11 cellular contexts compared by ENCODE assay signal in genomic region chr7:157692156-157693011, GRCh38.
DNase-seq lines count a peak whose midpoint lies in the region; ATAC-seq and TF ChIP-seq lines count a peak whose summit lies in the region.
"Had no signal": no experiment of that assay in that cellular context is flagged by ENCODE, and none has a peak within 500 bp of the region (broad histone marks: within the 10 kb centered on the region; RNA-seq: fewer than 3 reads in every experiment).

No MANE protein-coding gene starts in this region.

- H3K4me3 ChIP-seq in iPS-20b (ENCODE audit: low read length), result peak overlapping the region; percentile 11; the same call in 1 of the 2 replicates
- H3K4me3 ChIP-seq in thymus (ENCODE audit: low read length), result peak overlapping the region; percentile 47
- no peak overlapping the region for H3K4me3 ChIP-seq in MM.1S (ENCODE audit: low read length)

- no peaks in the 10 kb centered on the region for H3K36me3 Mint-ChIP-seq in activated naive CD8-positive, alpha-beta T cell treated with anti-CD3 and anti-CD28 coated beads, Interleukin-2, amount 10 ng/mL, durations not matched to agents 7 days and 5 days
- no peaks in the 10 kb centered on the region for H3K36me3 Mint-ChIP-seq in activated naive CD8-positive, alpha-beta T cell treated with anti-CD3 and anti-CD28 coated beads for 36 hours

- H3K4me2 ChIP-seq in MM.1S (ENCODE audit: low read depth, low read length), result no peak overlapping the region

- H3K9ac ChIP-seq in iPS-20b (ENCODE audit: low read depth, low read length) (no peak overlapping the region), MM.1S (ENCODE audit: low read length) (no peak overlapping the region)

- POLR2A ChIA-PET in activated naive CD8-positive, alpha-beta T cell treated with anti-CD3 and anti-CD28 coated beads, Interleukin-2, amount 10 ng/mL, durations not matched to agents 7 days and 5 days (lab: Charles Lee), result no interaction called here

- no peak overlapping the region for H3K4me3 Mint-ChIP-seq in activated naive CD8-positive, alpha-beta T cell treated with anti-CD3 and anti-CD28 coated beads, Interleukin-2, amount 10 ng/mL, durations not matched to agents 7 days and 5 days
- no peak overlapping the region for H3K4me3 Mint-ChIP-seq in activated naive CD8-positive, alpha-beta T cell treated with anti-CD3 and anti-CD28 coated beads for 36 hours

- peak overlapping the region; percentile 64 for H3K27ac Mint-ChIP-seq in activated naive CD8-positive, alpha-beta T cell treated with anti-CD3 and anti-CD28 coated beads, Interleukin-2, amount 10 ng/mL, durations not matched to agents 7 days and 5 days
- no peak overlapping the region for H3K27ac Mint-ChIP-seq in activated naive CD8-positive, alpha-beta T cell treated with anti-CD3 and anti-CD28 coated beads for 36 hours

- H3K27ac ChIP-seq in iPS-20b (ENCODE audit: low read length) (no peak overlapping the region), thymus (ENCODE audit: low read depth) (no peak overlapping the region), MM.1S (ENCODE audit: low read length) (no peak overlapping the region)

- no peaks in the 10 kb centered on the region for H3K4me1 ChIP-seq in iPS-20b (ENCODE audit: insufficient read depth, low read length)
- peaks cover 21% of the 10 kb centered on the region for H3K4me1 ChIP-seq in thymus (ENCODE audit: control insufficient read depth, insufficient read depth, low read length)
- H3K4me1 ChIP-seq in MM.1S (ENCODE audit: low read length), result no peaks in the 10 kb centered on the region

- peaks cover 22% of the 10 kb centered on the region for H3K9me3 ChIP-seq in iPS-20b (ENCODE audit: insufficient read depth, low read depth, low read length)
- no peaks in the 10 kb centered on the region for H3K9me3 ChIP-seq in thymus (ENCODE audit: control insufficient read depth)
- H3K9me3 ChIP-seq in MM.1S (replicated peaks; ENCODE audit: insufficient read depth, low read length), result no peaks in the 10 kb centered on the region

- no peaks in the 10 kb centered on the region for H3K9me2 ChIP-seq in MM.1S (replicated peaks; ENCODE audit: insufficient read depth, low read length)

- H3K79me2 ChIP-seq in MM.1S (ENCODE audit: low read length), result no peaks in the 10 kb centered on the region

- no peak overlapping the region for H2AFZ ChIP-seq in MM.1S (ENCODE audit: low read length)

- H3K36me3 ChIP-seq in iPS-20b (ENCODE audit: insufficient read depth, low read depth, low read length), result no peaks in the 10 kb centered on the region
- no peaks in the 10 kb centered on the region for H3K36me3 ChIP-seq in thymus (ENCODE audit: control insufficient read depth, insufficient read depth)
- H3K36me3 ChIP-seq in MM.1S (replicated peaks; ENCODE audit: insufficient read depth, low read length), result no peaks in the 10 kb centered on the region

- DNase-seq in activated naive CD8-positive, alpha-beta T cell treated with anti-CD3 and anti-CD28 coated beads, Interleukin-2, amount 10 ng/mL, durations not matched to agents 7 days and 5 days, result peak; percentile 34
- no peak for DNase-seq in activated naive CD8-positive, alpha-beta T cell treated with anti-CD3 and anti-CD28 coated beads for 36 hours
- peak; percentile 69 for DNase-seq in NCI-H510A (lab: John Stamatoyannopoulos, UW)
- no peak for DNase-seq in MM.1S
- no peak for DNase-seq in A172 (ENCODE audit: low spot score)
- DNase-seq in epidermal melanocyte (ENCODE audit: insufficient read length, low spot score), result no peak
- DNase-seq: activated CD4-positive, alpha-beta T cell treated with anti-CD3 and anti-CD28 coated beads for 48 hours; kidney glomerular epithelial cell; NCI-H1105 had no signal

- 3% methylated on average over 68 of the region's 68 CpGs for WGBS in thymus

- peaks cover 5% of the 10 kb centered on the region for H3K4me1 Mint-ChIP-seq in activated naive CD8-positive, alpha-beta T cell treated with anti-CD3 and anti-CD28 coated beads, Interleukin-2, amount 10 ng/mL, durations not matched to agents 7 days and 5 days
- peaks cover 8% of the 10 kb centered on the region for H3K4me1 Mint-ChIP-seq in activated naive CD8-positive, alpha-beta T cell treated with anti-CD3 and anti-CD28 coated beads for 36 hours

- no peaks in the 10 kb centered on the region for H4K20me1 ChIP-seq in MM.1S (ENCODE audit: insufficient read depth, low read length)

- TF ChIP-seq CTCF in MM.1S (IDR thresholded peaks at IDR 0.05; ENCODE audit: low read length), result no peak

- no peaks in the 10 kb centered on the region for H3F3A ChIP-seq in MM.1S (ENCODE audit: insufficient read depth, low read length)

- H3K27me3 ChIP-seq in iPS-20b (ENCODE audit: insufficient read depth, low read length) (peaks cover 75% of the 10 kb centered on the region), thymus (ENCODE audit: control insufficient read depth, insufficient read depth) (peaks cover 66% of the 10 kb centered on the region), MM.1S (replicated peaks; ENCODE audit: insufficient read depth, low read length) (peaks cover 54% of the 10 kb centered on the region)

- peaks cover 2% of the 10 kb centered on the region for H3K9me3 Mint-ChIP-seq in activated naive CD8-positive, alpha-beta T cell treated with anti-CD3 and anti-CD28 coated beads, Interleukin-2, amount 10 ng/mL, durations not matched to agents 7 days and 5 days
- H3K9me3 Mint-ChIP-seq in activated naive CD8-positive, alpha-beta T cell treated with anti-CD3 and anti-CD28 coated beads for 36 hours, result peaks cover 2% of the 10 kb centered on the region

- peaks cover 47% of the 10 kb centered on the region for H3K27me3 Mint-ChIP-seq in activated naive CD8-positive, alpha-beta T cell treated with anti-CD3 and anti-CD28 coated beads, Interleukin-2, amount 10 ng/mL, durations not matched to agents 7 days and 5 days
- H3K27me3 Mint-ChIP-seq in activated naive CD8-positive, alpha-beta T cell treated with anti-CD3 and anti-CD28 coated beads for 36 hours, result peaks cover 57% of the 10 kb centered on the region

- ATAC-seq in activated naive CD8-positive, alpha-beta T cell treated with anti-CD3 and anti-CD28 coated beads, Interleukin-2, amount 10 ng/mL, durations not matched to agents 7 days and 5 days (ENCODE audit: low read depth), result peak; percentile 21

Comparison
In these comparisons a context has a peak if more than half of its experiments do, and no peak if none do; other contexts are left out.
1. DNase-seq: peak in activated naive CD8-positive, alpha-beta T cell treated with anti-CD3 and anti-CD28 coated beads, Interleukin-2, amount 10 ng/mL, durations not matched to agents 7 days and 5 days (single experiment) and NCI-H510A (single experiment); none in activated naive CD8-positive, alpha-beta T cell treated with anti-CD3 and anti-CD28 coated beads for 36 hours (single experiment), MM.1S (single experiment), A172 (single experiment) and epidermal melanocyte (single experiment).